ENCODE assay signal across 8 cellular contexts in the genomic region with DNA sequence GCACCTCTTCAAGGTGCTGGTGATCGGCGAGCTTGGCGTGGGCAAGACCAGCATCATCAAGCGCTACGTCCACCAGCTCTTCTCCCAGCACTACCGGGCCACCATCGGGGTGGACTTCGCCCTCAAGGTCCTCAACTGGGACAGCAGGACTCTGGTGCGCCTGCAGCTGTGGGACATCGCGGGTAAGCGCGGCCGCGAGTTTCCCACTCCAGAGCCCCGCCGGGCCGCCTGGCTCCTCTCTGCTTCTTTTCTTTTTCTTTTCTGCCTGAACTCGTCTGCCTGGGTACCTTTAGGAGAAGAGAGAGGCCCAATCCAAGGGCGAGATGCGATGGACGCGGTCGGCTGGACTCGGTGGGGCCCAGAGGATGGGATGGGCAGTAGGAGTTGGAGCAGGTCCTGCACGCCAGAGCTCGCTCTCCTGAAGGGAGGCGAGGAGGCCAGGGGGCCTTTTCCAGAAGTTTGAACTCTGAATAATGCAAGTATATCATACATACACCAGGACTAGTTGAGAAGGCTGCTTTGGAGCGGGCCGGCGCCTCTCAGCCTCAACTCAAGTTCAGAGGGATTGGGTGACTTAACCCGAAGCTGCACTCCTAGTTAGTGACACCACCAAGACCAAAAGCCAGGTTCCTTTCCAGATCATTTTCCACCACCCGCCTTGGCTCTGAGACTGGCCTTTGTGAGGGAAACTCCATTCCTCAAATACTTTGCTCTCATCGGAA. TPM values are rescaled to one million over a fixed set of nuclear protein-coding genes. Genes with fewer than 3 reads are reported as not detected.
A peak's percentile ranks its signal among the peaks of the same experiment; 100 is the strongest.
DNase-seq lines count a peak whose midpoint lies in the region; ATAC-seq and TF ChIP-seq lines count a peak whose summit lies in the region.

No MANE protein-coding gene starts in this region.

- H3K36me3 ChIP-seq in IMR-90 (ENCODE audit: control insufficient read depth, insufficient read depth, low read length), result no peaks in the 10 kb centered on the region
- H3K36me3 ChIP-seq in neutrophil, result no peaks in the 10 kb centered on the region

- peak overlapping the region; percentile 96 for H2AK9ac ChIP-seq in IMR-90 (replicated peaks; ENCODE audit: low read depth, low read length, poor library complexity)

- DNase-seq in A172 (ENCODE audit: low spot score), result peak; percentile 35
- peak; percentile 38 for DNase-seq in IMR-90
- peak; percentile 27 for DNase-seq in activated naive CD8-positive, alpha-beta T cell treated with anti-CD3 and anti-CD28 coated beads, Interleukin-2, amount 10 ng/mL, durations not matched to agents 7 days and 5 days
- peak; percentile 74 for DNase-seq in Right ventricle myocardium superior
- DNase-seq in stimulated activated naive CD4-positive, alpha-beta T cell treated with Interleukin-2 at 50 U/mL for 16 hours (lab: John Stamatoyannopoulos, UW), result no peak
- DNase-seq in NCI-H2081 treated with DMSO at 0.1 percent for 48 hours (lab: John Stamatoyannopoulos, UW), result no peak

- peak overlapping the region; percentile 34; the same call in 1 of the 2 replicates for H2AK5ac ChIP-seq in IMR-90 (ENCODE audit: low read depth, low read length)

- TF ChIP-seq RAD21 in IMR-90 (IDR thresholded peaks at IDR 0.05; ENCODE audit: low read length), result no peak

- intact Hi-C loops in IMR-90 (cut with micrococcal nuclease), result loop anchor here (1.0 to 10.0 kb wide), 4 partner anchors 156 to 729 kb away; partner anchors contain the start of genes FBXO30 and SHPRH
- intact Hi-C loops in Right ventricle myocardium superior (cut with DNase I), result no loop called here

- 0% methylated on average over 3 of the region's 34 CpGs; no CpG with 5 or more reads in 1 of the 2 experiments for WGBS in IMR-90 (ENCODE audit: extremely low coverage in 2 of 2, insufficient read length in 1 of 2), 2 experiments

- peak overlapping the region; percentile 39 for H2BK120ac ChIP-seq in IMR-90 (ENCODE audit: low read depth, low read length)

- H3K14ac ChIP-seq in IMR-90 (replicated peaks; ENCODE audit: low read depth, low read length), result peak overlapping the region; percentile 74

- ATAC-seq in GM19043 (IDR thresholded peaks at IDR 0.05; ENCODE audit: low read depth, unreplicated experiment) (peak; percentile 20), IMR-90 (ENCODE audit: low read depth) (peak; percentile 18), Right ventricle myocardium superior (ENCODE audit: poor library complexity) (peak; percentile 31)
- ATAC-seq in activated naive CD8-positive, alpha-beta T cell treated with anti-CD3 and anti-CD28 coated beads, Interleukin-2, amount 10 ng/mL, durations not matched to agents 7 days and 5 days (ENCODE audit: low read depth), result peak; percentile 37

- peak overlapping the region; percentile 95 for H3K4me2 ChIP-seq in IMR-90 (ENCODE audit: low read depth, low read length)

- no peaks in the 10 kb centered on the region for H3K9me3 Mint-ChIP-seq in activated naive CD8-positive, alpha-beta T cell treated with anti-CD3 and anti-CD28 coated beads, Interleukin-2, amount 10 ng/mL, durations not matched to agents 7 days and 5 days

- H3K4me3 Mint-ChIP-seq in activated naive CD8-positive, alpha-beta T cell treated with anti-CD3 and anti-CD28 coated beads, Interleukin-2, amount 10 ng/mL, durations not matched to agents 7 days and 5 days, result peak overlapping the region; percentile 68

- H3K18ac ChIP-seq in IMR-90 (ENCODE audit: low read depth, low read length), result peak overlapping the region; percentile 44

- no peak for TF ChIP-seq POLR2A in IMR-90 (IDR thresholded peaks at IDR 0.05; ENCODE audit: low read depth, low read length)

- peak overlapping the region; percentile 33 to 83 for H4K8ac ChIP-seq in IMR-90 (ENCODE audit: low read depth in 2 of 2, low read length in 2 of 2)

- H2BK15ac ChIP-seq in IMR-90 (ENCODE audit: low read depth, low read length), result no peak overlapping the region

- peak overlapping the region; percentile 77 for H3K56ac ChIP-seq in IMR-90 (ENCODE audit: extremely low read depth, insufficient read depth, low read length)

- peaks cover 0 to 15% of the 10 kb centered on the region in 2 experiments; a peak in 2 of 4 replicates for H3K79me1 ChIP-seq in IMR-90 (ENCODE audit: low read depth in 1 of 2, low read length in 2 of 2)

- H2BK20ac ChIP-seq in IMR-90 (ENCODE audit: low read depth, low read length), result peak overlapping the region; percentile 21; the same call in 1 of the 2 replicates

- no TSS peak for BruUV-seq in IMR-90 (replicated peaks; lab: Mats Ljungman, UMichigan)

- TF ChIP-seq CTCF in IMR-90 (conservative IDR thresholded peaks at IDR 0.05; ENCODE audit: low read depth, low read length), result no peak
- no peak for TF ChIP-seq CTCF in neutrophil (IDR thresholded peaks at IDR 0.05)

- peaks cover 45% of the 10 kb centered on the region for H3K27me3 Mint-ChIP-seq in activated naive CD8-positive, alpha-beta T cell treated with anti-CD3 and anti-CD28 coated beads, Interleukin-2, amount 10 ng/mL, durations not matched to agents 7 days and 5 days

- H3K9me3 ChIP-seq in IMR-90 (ENCODE audit: control insufficient read depth, insufficient read depth, low read length), result no peaks in the 10 kb centered on the region
- H3K9me3 ChIP-seq in neutrophil, result no peaks in the 10 kb centered on the region

- peaks cover 3% of the 10 kb centered on the region for H3K4me1 Mint-ChIP-seq in activated naive CD8-positive, alpha-beta T cell treated with anti-CD3 and anti-CD28 coated beads, Interleukin-2, amount 10 ng/mL, durations not matched to agents 7 days and 5 days

- H2BK5ac ChIP-seq in IMR-90 (ENCODE audit: low read depth, low read length, poor library complexity, severe bottlenecking), result peak overlapping the region; percentile 80

- CTCF ChIA-PET in IMR-90 (lab: Yijun Ruan, JAX), result interaction anchor here (0.7 to 1.1 kb wide), 3 partner anchors 14 to 910 kb away, joined by 3 read pairs; no protein-coding TSS in a partner anchor

- peak overlapping the region; percentile 47 for H4K91ac ChIP-seq in IMR-90 (ENCODE audit: insufficient read depth, low read depth, low read length)

- H2AFZ ChIP-seq in IMR-90 (replicated peaks; ENCODE audit: low read length, poor library complexity), result peak overlapping the region; percentile 95

- in situ Hi-C loops in IMR-90 (cut with MboI; ENCODE audit: low sequenced_read_pairs), result loop anchor here (10.0 kb wide), 1 partner anchor 579 kb away; the partner anchor contains the start of gene SHPRH

- no peaks in the 10 kb centered on the region for H3K36me3 Mint-ChIP-seq in activated naive CD8-positive, alpha-beta T cell treated with anti-CD3 and anti-CD28 coated beads, Interleukin-2, amount 10 ng/mL, durations not matched to agents 7 days and 5 days

- H3K27ac ChIP-seq in IMR-90 (ENCODE audit: insufficient read depth, low read length) (peak overlapping the region; percentile 89), neutrophil (peak overlapping the region; percentile 91)

- H4K20me1 ChIP-seq in IMR-90 (ENCODE audit: insufficient read depth, low read length), result peaks cover 3% of the 10 kb centered on the region; the same call in 1 of the 2 replicates

- H3K4me3 ChIP-seq in IMR-90 (ENCODE audit: insufficient read depth, low read depth, low read length) (peak overlapping the region; percentile 76), neutrophil (ENCODE audit: low read depth in 1 of 2, low read length in 1 of 2) (peak overlapping the region; percentile 83 to 96)

- dilution Hi-C loops in IMR-90 (cut with HindIII; ENCODE audit: low sequenced_read_pairs, unreplicated experiment), result no loop called here

- H3K27me3 ChIP-seq in IMR-90 (ENCODE audit: control insufficient read depth, insufficient read depth, low read length) (no peaks in the 10 kb centered on the region), neutrophil (no peaks in the 10 kb centered on the region)

- no peak overlapping the region for H3K27ac Mint-ChIP-seq in activated naive CD8-positive, alpha-beta T cell treated with anti-CD3 and anti-CD28 coated beads, Interleukin-2, amount 10 ng/mL, durations not matched to agents 7 days and 5 days

- H3K4ac ChIP-seq in IMR-90 (ENCODE audit: low read depth, low read length), result peak overlapping the region; percentile 75

- peak overlapping the region; percentile 91 for H3K9ac ChIP-seq in IMR-90 (ENCODE audit: low read depth, low read length)

- peak overlapping the region; percentile 97 for H3K23ac ChIP-seq in IMR-90 (ENCODE audit: low read depth, low read length)

- H3K9me1 ChIP-seq in IMR-90 (ENCODE audit: insufficient read depth, low read length), result no peaks in the 10 kb centered on the region

- peak overlapping the region; percentile 53 for H4K5ac ChIP-seq in IMR-90 (ENCODE audit: low read depth, low read length)

- H3K4me1 ChIP-seq in IMR-90 (ENCODE audit: control insufficient read depth, insufficient read depth, low read length) (peaks cover 4% of the 10 kb centered on the region; the same call in 1 of the 2 replicates), neutrophil (ENCODE audit: control insufficient read depth in 1 of 2, insufficient read depth in 1 of 2, low read depth in 1 of 2, low read length in 1 of 2) (peaks cover 58 to 60% of the 10 kb centered on the region in 2 experiments)

- POLR2A ChIA-PET in IMR-90 (lab: Charles Lee; ENCODE audit: unreplicated experiment), result no interaction called here
- POLR2A ChIA-PET in activated naive CD8-positive, alpha-beta T cell treated with anti-CD3 and anti-CD28 coated beads, Interleukin-2, amount 10 ng/mL, durations not matched to agents 7 days and 5 days (lab: Charles Lee), result no interaction called here

TF ChIP-seq in IMR-90, 13 proteins besides CTCF, POLR2A, EP300 and RAD21 (continues in another document):
- no peak for TF ChIP-seq SMC3 (IDR thresholded peaks at IDR 0.05; ENCODE audit: low read depth, low read length)

RNA-seq across cellular contexts. Expression of gene RAB32, which starts 0.5 kb away (rescaled TPM):
- total RNA-seq in A172 (2014; rRNA removed; shearing (Covaris generic)), result 138 and 189 TPM in 2 replicates
- total RNA-seq in IMR-90 (2012; rRNA removed), result 104 and 108 TPM in 2 replicates
- 55.4 and 55.7 TPM in 2 replicates for polyA plus RNA-seq in IMR-90 (2012; rRNA removed)
- 28.3 and 39.7 TPM in 2 replicates for polyA plus RNA-seq in IMR-90 (2012; cell fraction: cytosol; rRNA removed)
- 11.5 and 31.4 TPM in 2 replicates for polyA plus RNA-seq in IMR-90 (2012; cell fraction: nucleus; rRNA removed; ENCODE audit: low replicate concordance)
- total RNA-seq in activated naive CD8-positive, alpha-beta T cell treated with anti-CD3 and anti-CD28 coated beads, Interleukin-2, amount 10 ng/mL, durations not matched to agents 7 days and 5 days, result under 1 TPM in 1 of 2 experiments, not detected in 1; 0.99 TPM
- 5.3 TPM for total RNA-seq in Right ventricle myocardium superior

RNA-seq across cellular contexts. Expression of gene ADGB, which starts 54.7 kb away (rescaled TPM):
- not detected in 2 replicates for total RNA-seq in A172 (2014; rRNA removed; shearing (Covaris generic))
- total RNA-seq in IMR-90 (2012; rRNA removed) (not detected in 2 replicates), Right ventricle myocardium superior (not detected)
- not detected in 2 replicates for polyA plus RNA-seq in IMR-90 (2012; rRNA removed)
- polyA plus RNA-seq in IMR-90 (2012; cell fraction: cytosol; rRNA removed), result not detected in 2 replicates
- polyA plus RNA-seq in IMR-90 (2012; cell fraction: nucleus; rRNA removed; ENCODE audit: low replicate concordance), result not detected in 2 replicates
- not detected for total RNA-seq in activated naive CD8-positive, alpha-beta T cell treated with anti-CD3 and anti-CD28 coated beads, Interleukin-2, amount 10 ng/mL, durations not matched to agents 7 days and 5 days

Comparison
In these comparisons a context has a peak if more than half of its experiments do, and no peak if none do; other contexts are left out.
1. DNase-seq: peak in A172 (single experiment), IMR-90 (single experiment), activated naive CD8-positive, alpha-beta T cell treated with anti-CD3 and anti-CD28 coated beads, Interleukin-2, amount 10 ng/mL, durations not matched to agents 7 days and 5 days (single experiment) and Right ventricle myocardium superior (single experiment); none in stimulated activated naive CD4-positive, alpha-beta T cell treated with Interleukin-2 at 50 U/mL for 16 hours (single experiment) and NCI-H2081 treated with DMSO at 0.1 percent for 48 hours (single experiment).
2. RNA of gene RAB32, which starts 0.5 kb away (total RNA-seq): 138 to 189 TPM in A172 and 104 to 108 TPM in IMR-90; 5.3 TPM in Right ventricle myocardium superior (single experiment) and 0.99 TPM in activated naive CD8-positive, alpha-beta T cell treated with anti-CD3 and anti-CD28 coated beads, Interleukin-2, amount 10 ng/mL, durations not matched to agents 7 days and 5 days; every median in the first group is over 10 times any median in the second.
3. Peak in every context shown above with its lines, with median percentiles within 50 percentile points of each other: ATAC-seq.